Comparison of ENCODE assay signal across 14 cellular contexts in the genomic region with DNA sequence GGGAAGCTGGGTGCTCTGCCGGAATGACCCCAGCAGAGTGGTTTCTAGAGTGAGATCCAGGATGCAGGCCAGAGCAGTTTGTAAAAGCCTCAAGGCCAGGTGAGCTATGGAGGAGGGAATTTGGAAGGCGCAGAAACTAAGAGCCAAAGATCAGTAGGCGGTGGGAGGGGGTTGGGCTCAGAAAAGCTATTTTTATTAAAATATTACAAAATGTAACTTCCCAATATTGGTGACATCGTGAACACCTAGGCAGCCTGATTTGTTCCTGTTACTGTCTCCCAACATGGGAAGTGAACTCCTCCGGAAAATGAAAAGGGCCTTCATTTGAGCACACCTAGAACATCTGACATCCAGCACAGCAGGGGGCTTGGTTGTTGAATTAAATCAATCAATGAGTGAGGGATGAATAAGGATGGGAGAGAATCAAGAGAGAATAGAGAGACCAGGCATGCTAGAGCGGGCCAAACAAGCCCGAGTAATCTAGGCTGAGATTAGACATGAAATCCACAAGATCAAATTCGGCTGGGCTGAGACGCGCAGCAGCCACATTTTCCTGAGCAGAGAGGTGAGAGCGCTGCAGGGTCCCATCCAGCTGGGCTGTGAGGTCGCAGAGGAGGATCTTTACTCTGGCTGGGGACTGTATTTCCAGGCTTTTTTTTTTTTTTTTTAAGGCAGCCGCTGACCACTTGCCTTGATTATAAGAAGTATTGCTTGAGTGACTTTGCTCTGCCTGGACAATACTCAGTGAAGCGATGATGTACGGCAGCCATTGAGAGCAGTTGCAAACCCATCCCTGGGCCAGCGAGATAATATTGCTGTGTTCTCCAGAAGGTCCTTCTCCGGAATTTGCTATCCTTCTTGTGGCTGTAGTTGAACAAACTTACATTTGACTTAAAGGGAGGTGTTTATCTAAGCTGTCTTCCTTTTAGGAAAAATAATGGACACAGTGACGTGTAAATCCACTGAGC.
A peak's percentile ranks its signal among the peaks of the same experiment; 100 is the strongest.
DNase-seq lines count a peak whose midpoint lies in the region; ATAC-seq and TF ChIP-seq lines count a peak whose summit lies in the region.
"Had no signal": no experiment of that assay in that cellular context is flagged by ENCODE, and none has a peak within 500 bp of the region (broad histone marks: within the 10 kb centered on the region; RNA-seq: fewer than 3 reads in every experiment).

No MANE protein-coding gene starts in this region.

- no peaks in the 10 kb centered on the region for H3K36me3 ChIP-seq in naive thymus-derived CD4-positive, alpha-beta T cell (ENCODE audit: control insufficient read depth in 2 of 3, insufficient read depth in 3 of 3, low read length in 3 of 3)
- no peaks in the 10 kb centered on the region for H3K36me3 ChIP-seq in vagina
- H3K36me3 ChIP-seq: SJCRH30 had no signal

- H3K27ac Mint-ChIP-seq in stimulated activated naive CD8-positive, alpha-beta T cell treated with anti-CD3 and anti-CD28 coated beads, Interleukin-15, amount 100 ng/mL, for 72 hours: peak overlapping the region; percentile 65 to 89
- peak overlapping the region; percentile 85 for H3K27ac Mint-ChIP-seq in activated CD8-positive, alpha-beta T cell treated with anti-CD3 and anti-CD28 coated beads, Interleukin-2, amount 10 ng/mL, durations not matched to agents 7 days and 5 days
- peak overlapping the region in 5 of 9 donors; percentile 63 to 91 (median 70) for H3K27ac Mint-ChIP-seq in naive thymus-derived CD4-positive, alpha-beta T cell

- H3K27me3 Mint-ChIP-seq in stimulated activated naive CD8-positive, alpha-beta T cell treated with anti-CD3 and anti-CD28 coated beads, Interleukin-15, amount 100 ng/mL, for 72 hours: no peaks in the 10 kb centered on the region
- no peaks in the 10 kb centered on the region for H3K27me3 Mint-ChIP-seq in activated CD8-positive, alpha-beta T cell treated with anti-CD3 and anti-CD28 coated beads, Interleukin-2, amount 10 ng/mL, durations not matched to agents 7 days and 5 days (ENCODE audit: low read depth)
- peaks cover 0 to 3% (median 0%) of the 10 kb centered on the region in 5 donors for H3K27me3 Mint-ChIP-seq in naive thymus-derived CD4-positive, alpha-beta T cell

- H3K4me3 Mint-ChIP-seq in stimulated activated naive CD8-positive, alpha-beta T cell treated with anti-CD3 and anti-CD28 coated beads, Interleukin-15, amount 100 ng/mL, for 72 hours: peak overlapping the region in 1 of 2 donors; percentile 8
- no peak overlapping the region for H3K4me3 Mint-ChIP-seq in activated CD8-positive, alpha-beta T cell treated with anti-CD3 and anti-CD28 coated beads, Interleukin-2, amount 10 ng/mL, durations not matched to agents 7 days and 5 days
- H3K4me3 Mint-ChIP-seq in naive thymus-derived CD4-positive, alpha-beta T cell: peak overlapping the region in 5 of 10 donors; percentile 20 to 63 (median 29)
- H3K4me3 Mint-ChIP-seq: activated T-cell treated with anti-CD3 and anti-CD28 coated beads, Interleukin-2, amount 50 U/mL, for 4 hours had no signal

- no peak for DNase-seq in stimulated activated naive CD8-positive, alpha-beta T cell treated with anti-CD3 and anti-CD28 coated beads, Interleukin-15, amount 100 ng/mL, for 72 hours
- DNase-seq in stimulated activated naive CD8-positive, alpha-beta T cell treated with anti-CD3 and anti-CD28 coated beads, Interleukin-15, Interleukin-2, amounts not matched to agents 100 U/mL and 50 U/mL, for 24 hours: no peak
- DNase-seq in activated CD8-positive, alpha-beta T cell treated with anti-CD3 and anti-CD28 coated beads, Interleukin-2, amount 10 ng/mL, durations not matched to agents 7 days and 5 days: no peak
- no peak for DNase-seq in naive thymus-derived CD4-positive, alpha-beta T cell
- DNase-seq in SKM-1 (lab: John Stamatoyannopoulos, UW; ENCODE audit: unreplicated experiment) (no peak), iPS-NIHi11 (ENCODE audit: low spot score) (no peak), vagina (ENCODE audit: extremely low spot score in 2 of 2) (no peak)
- DNase-seq: activated T-cell treated with anti-CD3 and anti-CD28 coated beads, Interleukin-2, amount 50 U/mL, for 4 hours; C1 segment of cervical spinal cord; NCI-H524; stimulated activated CD4-positive, alpha-beta T cell treated with anti-CD3 and anti-CD28 coated beads, Interleukin-4, amount 100 ng/mL, for 24 hours; stimulated activated naive CD4-positive, alpha-beta T cell treated with Interleukin-2 at 50 U/mL for 16 hours had no signal

- peaks cover 31% of the 10 kb centered on the region for H3K4me1 Mint-ChIP-seq in stimulated activated naive CD8-positive, alpha-beta T cell treated with anti-CD3 and anti-CD28 coated beads, Interleukin-15, amount 100 ng/mL, for 72 hours
- peaks cover 24% of the 10 kb centered on the region for H3K4me1 Mint-ChIP-seq in activated CD8-positive, alpha-beta T cell treated with anti-CD3 and anti-CD28 coated beads, Interleukin-2, amount 10 ng/mL, durations not matched to agents 7 days and 5 days (ENCODE audit: low read depth)
- H3K4me1 Mint-ChIP-seq in naive thymus-derived CD4-positive, alpha-beta T cell: peaks cover 4 to 28% (median 16%) of the 10 kb centered on the region in 7 donors

- H3K36me3 Mint-ChIP-seq in activated CD8-positive, alpha-beta T cell treated with anti-CD3 and anti-CD28 coated beads, Interleukin-2, amount 10 ng/mL, durations not matched to agents 7 days and 5 days (ENCODE audit: low read depth): peaks cover 37% of the 10 kb centered on the region
- H3K36me3 Mint-ChIP-seq in naive thymus-derived CD4-positive, alpha-beta T cell: peaks cover 0 to 25% (median 5%) of the 10 kb centered on the region in 5 donors

- TF ChIP-seq POLR2A in vagina (IDR thresholded peaks at IDR 0.05): no peak

- no peak overlapping the region for H3K27ac ChIP-seq in naive thymus-derived CD4-positive, alpha-beta T cell (ENCODE audit: low read depth, low read length)
- no peak overlapping the region for H3K27ac ChIP-seq in vagina
- H3K27ac ChIP-seq: SJCRH30 had no signal

- H3K4me1 ChIP-seq in naive thymus-derived CD4-positive, alpha-beta T cell (ENCODE audit: control insufficient read depth in 2 of 2, insufficient read depth in 2 of 2, low read length in 2 of 2): peaks cover 0 to 12% of the 10 kb centered on the region in 2 donors
- peaks cover 4% of the 10 kb centered on the region for H3K4me1 ChIP-seq in vagina

- POLR2A ChIA-PET in activated CD8-positive, alpha-beta T cell treated with anti-CD3 and anti-CD28 coated beads, Interleukin-2, amount 10 ng/mL, durations not matched to agents 7 days and 5 days (lab: Charles Lee): no interaction called here
- POLR2A ChIA-PET in naive thymus-derived CD4-positive, alpha-beta T cell (lab: Charles Lee): no interaction called here

- H3K9me3 ChIP-seq in naive thymus-derived CD4-positive, alpha-beta T cell (ENCODE audit: control insufficient read depth in 2 of 3, low read length in 3 of 3): peaks cover 0 to 5% (median 0%) of the 10 kb centered on the region in 3 experiments
- no peaks in the 10 kb centered on the region for H3K9me3 ChIP-seq in vagina

- intact Hi-C loops in naive thymus-derived CD4-positive, alpha-beta T cell (cut with micrococcal nuclease): loop anchor here in 1 of 2 donors (2.0 to 5.0 kb wide), 2 partner anchors 101 to 301 kb away; a partner anchor contains a TSS
- intact Hi-C loops in vagina (cut with DNase I): no loop called here

- TF ChIP-seq CTCF in vagina (IDR thresholded peaks at IDR 0.05): no peak

- CTCF ChIA-PET in activated CD8-positive, alpha-beta T cell treated with anti-CD3 and anti-CD28 coated beads, Interleukin-2, amount 10 ng/mL, durations not matched to agents 7 days and 5 days (lab: Charles Lee): interaction anchor here (0.6 to 1.0 kb wide), 2 partner anchors 14 to 50 kb away, joined by 4 to 5 read pairs; no protein-coding TSS in a partner anchor
- CTCF ChIA-PET in naive thymus-derived CD4-positive, alpha-beta T cell (lab: Charles Lee): no interaction called here

- no peaks in the 10 kb centered on the region for H3K27me3 ChIP-seq in naive thymus-derived CD4-positive, alpha-beta T cell (ENCODE audit: control insufficient read depth in 2 of 2, insufficient read depth in 2 of 2, low read length in 2 of 2)
- no peaks in the 10 kb centered on the region for H3K27me3 ChIP-seq in vagina
- H3K27me3 ChIP-seq: SJCRH30 had no signal

- no peak overlapping the region for H3K4me3 ChIP-seq in naive thymus-derived CD4-positive, alpha-beta T cell (ENCODE audit: low read length)
- no peak overlapping the region for H3K4me3 ChIP-seq in vagina
- H3K4me3 ChIP-seq: SJCRH30 had no signal

- no peak for ATAC-seq in stimulated activated naive CD8-positive, alpha-beta T cell treated with anti-CD3 and anti-CD28 coated beads, Interleukin-15, amount 100 ng/mL, for 72 hours
- ATAC-seq in stimulated activated naive CD8-positive, alpha-beta T cell treated with anti-CD3 and anti-CD28 coated beads, Interleukin-15, Interleukin-2, amounts not matched to agents 100 U/mL and 50 U/mL, for 24 hours: no peak
- ATAC-seq in activated CD8-positive, alpha-beta T cell treated with anti-CD3 and anti-CD28 coated beads, Interleukin-2, amount 10 ng/mL, durations not matched to agents 7 days and 5 days: no peak
- no peak for ATAC-seq in naive thymus-derived CD4-positive, alpha-beta T cell
- no peak for ATAC-seq in HG02588 (IDR thresholded peaks at IDR 0.05; ENCODE audit: unreplicated experiment)
- ATAC-seq: activated T-cell treated with anti-CD3 and anti-CD28 coated beads, Interleukin-2, amount 50 U/mL, for 4 hours had no signal

- H3K9me3 Mint-ChIP-seq in stimulated activated naive CD8-positive, alpha-beta T cell treated with anti-CD3 and anti-CD28 coated beads, Interleukin-15, amount 100 ng/mL, for 72 hours: peaks cover 13 to 22% of the 10 kb centered on the region in 2 donors
- H3K9me3 Mint-ChIP-seq in activated CD8-positive, alpha-beta T cell treated with anti-CD3 and anti-CD28 coated beads, Interleukin-2, amount 10 ng/mL, durations not matched to agents 7 days and 5 days (ENCODE audit: insufficient read depth): peaks cover 25% of the 10 kb centered on the region
- H3K9me3 Mint-ChIP-seq in naive thymus-derived CD4-positive, alpha-beta T cell: peaks cover 0 to 20% (median 12%) of the 10 kb centered on the region in 11 donors
